Comparison of ENCODE assay signal across 15 cellular contexts in genomic region chr1:171457412-171457811, GRCh38. TPM values are rescaled to one million over a fixed set of nuclear protein-coding genes. Genes with fewer than 3 reads are reported as not detected.
DNase-seq lines count a peak whose midpoint lies in the region; ATAC-seq, FAIRE-seq and TF ChIP-seq lines count a peak whose summit lies in the region.
"Had no signal": no experiment of that assay in that cellular context is flagged by ENCODE, and none has a peak within 500 bp of the region (broad histone marks: within the 10 kb centered on the region; RNA-seq: fewer than 3 reads in every experiment).

No MANE protein-coding gene starts in this region.

- no peak overlapping the region for H3K56ac ChIP-seq in H9 (ENCODE audit: insufficient read length, low read depth, low read length)

- H3K79me1 ChIP-seq in H9 (ENCODE audit: insufficient read depth, low read depth, low read length, poor library complexity, severe bottlenecking): no peaks in the 10 kb centered on the region

- H4K8ac ChIP-seq in H9 (replicated peaks; ENCODE audit: insufficient read length, low read depth, low read length): no peak overlapping the region

- CTCF ChIA-PET in WTC11 (lab: Charles Lee): interaction anchor here (0.6 kb wide), 1 partner anchor 12 kb away, joined by 3 read pairs; no protein-coding TSS in a partner anchor

- H2BK12ac ChIP-seq in H9 (ENCODE audit: insufficient read length, low read depth, low read length): no peak overlapping the region

- H3K9ac ChIP-seq in GM23248 (no peak overlapping the region), H9 (ENCODE audit: extremely low read depth, insufficient read length, low read length) (no peak overlapping the region)

- H3K27me3 ChIP-seq in GM23248 (replicated peaks; ENCODE audit: insufficient read depth) (no peaks in the 10 kb centered on the region), bronchial epithelial cell (ENCODE audit: control insufficient read depth, insufficient read depth, low read length) (no peaks in the 10 kb centered on the region), H9 (ENCODE audit: insufficient read depth, low read length) (no peaks in the 10 kb centered on the region)
- H3K27me3 ChIP-seq: ovary had no signal

- H3K4me2 ChIP-seq in GM23248 (ENCODE audit: unreplicated experiment) (no peak overlapping the region), H9 (ENCODE audit: insufficient read depth, insufficient read length, low read length) (no peak overlapping the region)

- no peak overlapping the region for H3K27ac ChIP-seq in GM23248
- H3K27ac ChIP-seq in H9 (ENCODE audit: insufficient read length, low read depth, low read length): no peak overlapping the region
- H3K27ac ChIP-seq: HL-60, ovary had no signal

- H3K4me1 ChIP-seq in GM23248 (ENCODE audit: insufficient read depth) (no peaks in the 10 kb centered on the region), H9 (ENCODE audit: insufficient read depth, low read length) (no peaks in the 10 kb centered on the region)

- H3K36me3 Mint-ChIP-seq in H9 (ENCODE audit: insufficient read depth in 1 of 3, low read depth in 3 of 3): no peaks in the 10 kb centered on the region; a peak in 1 of 7 replicates
- peaks cover 2% of the 10 kb centered on the region; the same call in 1 of the 2 replicates for H3K36me3 Mint-ChIP-seq in WTC11

- H3K9me3 Mint-ChIP-seq in H9 (peaks cover 0 to 4% of the 10 kb centered on the region in 2 experiments; a peak in 2 of 5 replicates), WTC11 (peaks cover 4% of the 10 kb centered on the region)

- H3F3A ChIP-seq in GM23248 (ENCODE audit: insufficient read depth): no peaks in the 10 kb centered on the region; the same call in 1 of the 2 replicates

- in situ Hi-C loops in GM23248 (cut with MboI): no loop called here

- DNase-seq in AG08395 (ENCODE audit: low spot score) (peak; percentile 3), GM23248 (peak; percentile 71), bronchial epithelial cell (ENCODE audit: low read depth) (peak; percentile 56), iris pigment epithelial cell (ENCODE audit: low read depth) (peak; percentile 72), H9 (no peak), NCI-H1417 (lab: John Stamatoyannopoulos, UW) (no peak), WTC11 (ENCODE audit: low spot score) (no peak)
- no peak for DNase-seq in NK-92 treated with Interleukin-12 subunit alpha and Interleukin-12 subunit beta, amount 100 ng/mL, for 24 hours (lab: John Stamatoyannopoulos, UW)
- DNase-seq: activated effector memory CD4-positive, alpha-beta T cell treated with anti-CD3 and anti-CD28 coated beads, Interleukin-2, amount 50 U/mL, for 16 hours; Kasumi-1; NCI-H1930; ovary; stimulated activated CD4-positive, alpha-beta T cell treated with anti-CD3 and anti-CD28 coated beads, Interleukin-12 subunit alpha, Interleukin-12 subunit beta, amount 100 ng/mL, for 4 hours had no signal

- no peak overlapping the region for H3K4ac ChIP-seq in H9 (ENCODE audit: low read depth, low read length)

- FAIRE-seq in bronchial epithelial cell (lab: Jason Lieb, UNC): no peak
- FAIRE-seq: astrocyte had no signal

- H3K4me3 ChIP-seq in GM23248: no peak overlapping the region
- H3K4me3 ChIP-seq in bronchial epithelial cell (ENCODE audit: low read depth, low read length): no peak overlapping the region
- H3K4me3 ChIP-seq: ovary had no signal

- no peak overlapping the region for H4K91ac ChIP-seq in H9 (ENCODE audit: insufficient read length, low read depth, low read length)

- POLR2A ChIA-PET in WTC11 (lab: Charles Lee): no interaction called here

- no peaks in the 10 kb centered on the region for H3K23me2 ChIP-seq in H9 (ENCODE audit: insufficient read length, low read depth, low read length, poor library complexity, severe bottlenecking)

- no peak overlapping the region for H3T11ph ChIP-seq in H9 (ENCODE audit: low read length)

- H2AFZ ChIP-seq in GM23248 (no peak overlapping the region), H9 (ENCODE audit: low read length) (no peak overlapping the region)

- H3K79me2 ChIP-seq in GM23248 (ENCODE audit: insufficient read depth) (no peaks in the 10 kb centered on the region), H9 (ENCODE audit: insufficient read depth, low read length) (no peaks in the 10 kb centered on the region)

- ATAC-seq in WTC11: no peak

- no peak for TF ChIP-seq CTCF in bronchial epithelial cell (IDR thresholded peaks at IDR 0.05; ENCODE audit: insufficient read depth, low read length, severe bottlenecking)
- TF ChIP-seq CTCF in H9 (conservative IDR thresholded peaks at IDR 0.05): no peak
- no peak for TF ChIP-seq CTCF in WTC11 (IDR thresholded peaks at IDR 0.05)

- no peaks in the 10 kb centered on the region for H4K20me1 ChIP-seq in GM23248 (ENCODE audit: insufficient read depth)
- no peaks in the 10 kb centered on the region for H4K20me1 ChIP-seq in H9 (ENCODE audit: control insufficient read depth, insufficient read depth, insufficient read length)

- H3K27me3 Mint-ChIP-seq in H9 (ENCODE audit: low read depth) (no peaks in the 10 kb centered on the region), WTC11 (ENCODE audit: low read depth) (no peaks in the 10 kb centered on the region)

- no peak overlapping the region for H2BK15ac ChIP-seq in H9 (ENCODE audit: low read depth, low read length)

- H3K23ac ChIP-seq in H9 (ENCODE audit: insufficient read length, low read depth, low read length): no peak overlapping the region

- H4K5ac ChIP-seq in H9 (ENCODE audit: insufficient read length, low read depth, low read length): no peak overlapping the region

- H3K27ac Mint-ChIP-seq in H9 (no peak overlapping the region), WTC11 (no peak overlapping the region)

- no peaks in the 10 kb centered on the region for H3K9me3 ChIP-seq in GM23248 (ENCODE audit: low read depth)
- no peaks in the 10 kb centered on the region for H3K9me3 ChIP-seq in H9 (ENCODE audit: control insufficient read depth, low read depth, low read length)
- H3K9me3 ChIP-seq: ovary had no signal

- no peak overlapping the region for H2BK120ac ChIP-seq in H9 (ENCODE audit: low read depth, low read length, poor library complexity, severe bottlenecking)

- H2AK5ac ChIP-seq in H9 (ENCODE audit: insufficient read length, low read length): no peak overlapping the region

- H2BK5ac ChIP-seq in H9 (ENCODE audit: insufficient read length, low read length): no peak overlapping the region

- no peaks in the 10 kb centered on the region for H3K4me1 Mint-ChIP-seq in H9
- no peaks in the 10 kb centered on the region for H3K4me1 Mint-ChIP-seq in WTC11

- 15 to 29% methylated on average over 2 of the region's 2 CpGs for WGBS in GM23248 (ENCODE audit: low coverage in 1 of 2, low lambda C conversion rate in 2 of 2, missing lambda C conversion rate in 2 of 2), 2 experiments
- no CpG with 5 or more reads among the region's 2 CpGs for WGBS in H9 (ENCODE audit: extremely low coverage, insufficient read length, low lambda C conversion rate)

- no peaks in the 10 kb centered on the region for H3K9me2 ChIP-seq in GM23248 (ENCODE audit: insufficient read depth)

- H3K4me3 Mint-ChIP-seq in H9 (no peak overlapping the region), WTC11 (no peak overlapping the region)

- no peak overlapping the region for H3K18ac ChIP-seq in H9 (ENCODE audit: insufficient read length, low read depth, low read length)

- H2BK20ac ChIP-seq in H9 (ENCODE audit: low read depth, low read length, poor library complexity, severe bottlenecking): no peak overlapping the region

- H3K14ac ChIP-seq in H9 (ENCODE audit: insufficient read depth, low read length): no peak overlapping the region

- H3K36me3 ChIP-seq in GM23248 (ENCODE audit: low read depth) (no peaks in the 10 kb centered on the region), bronchial epithelial cell (ENCODE audit: control insufficient read depth, insufficient read depth, low read length) (no peaks in the 10 kb centered on the region)
- H3K36me3 ChIP-seq: ovary had no signal

TF ChIP-seq in WTC11, 78 proteins besides CTCF, POLR2A, EP300 and RAD21:
- no peak for TF ChIP-seq FOXK1 (CRISPR knock-in tag; IDR thresholded peaks at IDR 0.05)
- no peak for TF ChIP-seq CDX4 (CRISPR knock-in tag; IDR thresholded peaks at IDR 0.05; ENCODE audit: borderline replicate concordance)
- no peak for TF ChIP-seq TCF7 (CRISPR knock-in tag; IDR thresholded peaks at IDR 0.05; ENCODE audit: low read depth)
- no peak for TF ChIP-seq RELA (CRISPR knock-in tag; IDR thresholded peaks at IDR 0.05; ENCODE audit: borderline replicate concordance)
- no peak for TF ChIP-seq IRF1 (CRISPR knock-in tag; IDR thresholded peaks at IDR 0.05)

RNA-seq across cellular contexts. Expression of gene PRRC2C, which starts 27.9 kb away (rescaled TPM):
- total RNA-seq in GM23248 (2014; rRNA removed; shearing (Covaris generic)): 30.9 and 47.0 TPM in 2 replicates
- polyA plus RNA-seq in GM23248 (2016; fragmentation: Nextera tagmentation; extraction: Ambion mirVana): 76.8 and 88.9 TPM in 2 replicates
- total RNA-seq in bronchial epithelial cell (38.2 and 54.9 TPM in 2 replicates), H9 (2021) (256 and 267 TPM in 2 replicates), WTC11 (2021) (199 to 236 TPM (median 203 TPM) in 3 replicates)

Comparison
In these comparisons a context has a peak if more than half of its experiments do, and no peak if none do; other contexts are left out.
1. DNase-seq: peak in AG08395 (single experiment), GM23248 (single experiment), bronchial epithelial cell (single experiment) and iris pigment epithelial cell (single experiment); none in H9 (single experiment), NK-92 treated with Interleukin-12 subunit alpha and Interleukin-12 subunit beta, amount 100 ng/mL, for 24 hours (single experiment), NCI-H1417 (0 of 3) and WTC11 (single experiment).